ENCODE assay signal across 11 cellular contexts in the genomic region with DNA sequence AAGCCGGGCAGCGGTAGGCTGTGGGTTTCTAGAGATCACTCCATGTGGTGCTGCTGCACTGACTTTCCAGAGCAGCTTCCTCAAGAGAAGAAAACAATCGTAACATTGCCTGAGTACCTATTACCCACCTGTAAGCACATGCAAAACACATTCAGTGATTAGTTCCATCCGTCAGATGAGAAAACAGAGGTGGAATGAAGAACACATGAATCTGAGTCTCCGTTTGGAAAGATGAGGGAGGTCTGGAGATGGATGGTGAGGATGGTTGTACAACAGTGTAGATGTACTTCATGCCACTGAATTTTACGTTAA. TPM values are rescaled to one million over a fixed set of nuclear protein-coding genes. Genes with fewer than 3 reads are reported as not detected.
A peak's percentile ranks its signal among the peaks of the same experiment; 100 is the strongest.
DNase-seq lines count a peak whose midpoint lies in the region; ATAC-seq, FAIRE-seq and TF ChIP-seq lines count a peak whose summit lies in the region.
"Had no signal": no experiment of that assay in that cellular context is flagged by ENCODE, and none has a peak within 500 bp of the region (broad histone marks: within the 10 kb centered on the region; RNA-seq: fewer than 3 reads in every experiment).

No MANE protein-coding gene starts in this region.

- H2AFZ ChIP-seq in DND-41 (ENCODE audit: low read depth, low read length), result no peak overlapping the region
- peak overlapping the region; percentile 23; the same call in 1 of the 2 replicates for H2AFZ ChIP-seq in Karpas-422 (ENCODE audit: low read length)

- H3K36me3 ChIP-seq in DND-41 (ENCODE audit: insufficient read depth, low read length) (no peaks in the 10 kb centered on the region), Karpas-422 (ENCODE audit: insufficient read depth, low read length) (no peaks in the 10 kb centered on the region)
- H3K36me3 ChIP-seq: ascending aorta, suprapubic skin had no signal

- peaks cover 16% of the 10 kb centered on the region for H3K4me1 Mint-ChIP-seq in brain
- H3K4me1 Mint-ChIP-seq in osteocyte (ENCODE audit: unreplicated experiment), result peaks cover 11% of the 10 kb centered on the region

- H3K9ac ChIP-seq in DND-41 (ENCODE audit: low read depth, low read length), result peak overlapping the region; percentile 0; the same call in 1 of the 2 replicates
- H3K9ac ChIP-seq in Karpas-422 (ENCODE audit: low read length), result peak overlapping the region; percentile 2; the same call in 1 of the 2 replicates

- H3K4me3 ChIP-seq in DND-41 (ENCODE audit: low read depth in 1 of 2, low read length in 2 of 2) (no peak overlapping the region), Karpas-422 (ENCODE audit: low read length) (no peak overlapping the region)
- H3K4me3 ChIP-seq: ascending aorta, suprapubic skin had no signal

- H3K27ac Mint-ChIP-seq in brain (peak overlapping the region in 3 of 5 experiments; percentile 67 to 92 (median 72)), osteocyte (ENCODE audit: unreplicated experiment) (peak overlapping the region; percentile 75)

- H3K27ac ChIP-seq in DND-41 (ENCODE audit: low read length) (peak overlapping the region; percentile 66), Karpas-422 (ENCODE audit: low read length) (peak overlapping the region; percentile 16; the same call in 1 of the 2 replicates)
- H3K27ac ChIP-seq: ascending aorta, suprapubic skin had no signal

- peaks cover 11% of the 10 kb centered on the region for H3K27me3 Mint-ChIP-seq in brain
- peaks cover 25% of the 10 kb centered on the region for H3K27me3 Mint-ChIP-seq in osteocyte (ENCODE audit: unreplicated experiment)

- H3K9me3 ChIP-seq in DND-41 (ENCODE audit: insufficient read depth, low read length, severe bottlenecking) (no peaks in the 10 kb centered on the region), Karpas-422 (ENCODE audit: low read length) (no peaks in the 10 kb centered on the region)
- H3K9me3 ChIP-seq: ascending aorta, suprapubic skin had no signal

- DNase-seq in DND-41, result no peak
- no peak for DNase-seq in Karpas-422
- DNase-seq in osteocyte (ENCODE audit: extremely low spot score, unreplicated experiment), result no peak
- DNase-seq in GM19239 (ENCODE audit: insufficient read length, low spot score), result no peak
- DNase-seq in NCI-H1694 (lab: John Stamatoyannopoulos, UW), result no peak

- ATAC-seq in DND-41 (ENCODE audit: insufficient read depth, low read depth), result no peak
- ATAC-seq in HG03378 (IDR thresholded peaks at IDR 0.05; ENCODE audit: unreplicated experiment), result no peak

- H3K4me3 Mint-ChIP-seq in brain, result no peak overlapping the region
- peak overlapping the region; percentile 12 for H3K4me3 Mint-ChIP-seq in osteocyte (ENCODE audit: unreplicated experiment)

- H3K4me2 ChIP-seq in DND-41 (ENCODE audit: insufficient read depth, low read length) (peak overlapping the region; percentile 50), Karpas-422 (ENCODE audit: low read depth, low read length, poor library complexity, severe bottlenecking) (peak overlapping the region; percentile 5)

- no peaks in the 10 kb centered on the region for H4K20me1 ChIP-seq in DND-41 (ENCODE audit: insufficient read depth, low read length)
- no peaks in the 10 kb centered on the region for H4K20me1 ChIP-seq in Karpas-422 (ENCODE audit: insufficient read depth, low read depth, low read length)

- FAIRE-seq in GM19239 (lab: Jason Lieb, UNC), result no peak

- H3K4me1 ChIP-seq in DND-41 (ENCODE audit: insufficient read depth, low read length), result peaks cover 33% of the 10 kb centered on the region
- H3K4me1 ChIP-seq in Karpas-422 (ENCODE audit: low read length), result peaks cover 35% of the 10 kb centered on the region
- H3K4me1 ChIP-seq: ascending aorta had no signal

- H3K36me3 Mint-ChIP-seq in brain (no peaks in the 10 kb centered on the region), osteocyte (ENCODE audit: unreplicated experiment) (peaks cover 2% of the 10 kb centered on the region)

- TF ChIP-seq CTCF in DND-41 (IDR thresholded peaks at IDR 0.05; ENCODE audit: borderline replicate concordance, extremely low read depth, low read length, poor library complexity, severe bottlenecking) (no peak), brain (conservative IDR thresholded peaks at IDR 0.05) (no peak), osteocyte (IDR thresholded peaks at IDR 0.05) (no peak)

- H3K9me2 ChIP-seq in Karpas-422 (replicated peaks; ENCODE audit: insufficient read depth, low read length), result no peaks in the 10 kb centered on the region

- H3K27me3 ChIP-seq in DND-41 (ENCODE audit: insufficient read depth, low read length, poor library complexity) (no peaks in the 10 kb centered on the region), Karpas-422 (ENCODE audit: low read length) (no peaks in the 10 kb centered on the region)
- H3K27me3 ChIP-seq: ascending aorta, suprapubic skin had no signal

- H3K79me2 ChIP-seq in DND-41 (ENCODE audit: insufficient read depth, low read length), result no peaks in the 10 kb centered on the region
- no peaks in the 10 kb centered on the region for H3K79me2 ChIP-seq in Karpas-422 (ENCODE audit: low read length)

- no peaks in the 10 kb centered on the region for H3K9me3 Mint-ChIP-seq in brain
- no peaks in the 10 kb centered on the region for H3K9me3 Mint-ChIP-seq in osteocyte (ENCODE audit: unreplicated experiment)

RNA-seq across cellular contexts. Expression of a gene that starts 7.5 kb away (rescaled TPM):
- not detected in 2 replicates for total RNA-seq in Karpas-422 (2014; rRNA removed; shearing (Covaris generic); ENCODE audit: low replicate concordance)
- 21.9 TPM for polyA plus RNA-seq in brain (ENCODE audit: insufficient read depth, low read depth, low replicate concordance)
- 0.18 and 0.54 TPM in 2 replicates for total RNA-seq in osteocyte

RNA-seq across cellular contexts. Expression of a gene that starts 46.7 kb away (rescaled TPM):
- total RNA-seq in Karpas-422 (2014; rRNA removed; shearing (Covaris generic); ENCODE audit: low replicate concordance), result 0.04 TPM in 1 of 2 replicates, not detected in the other
- polyA plus RNA-seq in brain (ENCODE audit: insufficient read depth, low read depth, low replicate concordance), result not detected
- total RNA-seq in osteocyte, result not detected in 2 replicates
- total RNA-seq: ascending aorta, RPMI7951, suprapubic skin had no signal
- polyA plus RNA-seq: esophagus had no signal
